ENCODE assay signal across 12 cellular contexts in the genomic region with DNA sequence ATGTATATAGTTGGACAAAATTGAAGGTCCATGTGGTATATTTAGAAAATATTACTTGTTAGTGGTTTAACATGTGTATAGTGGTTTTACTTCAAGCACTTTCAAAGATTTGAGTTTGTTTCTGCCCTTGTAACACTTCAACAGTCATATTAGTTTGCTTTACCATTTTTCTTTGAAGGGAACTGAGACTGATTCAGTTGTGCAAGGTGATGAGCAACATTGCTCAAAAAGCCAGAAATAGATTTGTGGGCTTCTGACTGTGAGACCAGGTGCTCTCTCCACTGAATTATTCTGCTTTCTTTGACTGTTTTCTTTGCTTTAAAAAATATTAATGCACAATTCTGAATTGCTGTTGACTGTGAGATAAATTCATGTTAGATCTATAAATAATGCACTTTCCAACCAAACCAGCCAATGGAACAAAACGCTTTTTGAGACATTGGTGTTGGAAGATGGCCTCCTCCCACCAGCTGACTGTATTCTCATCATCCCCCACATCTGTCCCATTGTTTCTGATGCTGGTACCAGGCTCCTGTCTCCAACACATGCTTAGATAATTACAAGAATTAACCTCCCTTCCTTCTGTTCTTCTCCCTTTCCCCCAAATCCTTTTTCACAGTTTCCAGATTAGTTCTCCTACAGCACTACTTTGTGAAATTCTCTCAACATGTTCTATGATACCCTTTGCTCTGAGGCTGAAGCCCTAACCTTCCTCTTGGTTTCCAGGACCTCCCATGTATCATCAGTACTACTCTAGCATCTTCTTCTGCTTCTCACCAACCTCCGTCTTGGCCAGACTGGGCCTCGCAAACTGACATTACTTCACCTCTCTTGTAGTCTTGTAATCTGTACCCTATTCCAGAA. TPM values are rescaled to one million over a fixed set of nuclear protein-coding genes. Genes with fewer than 3 reads are reported as not detected.
DNase-seq lines count a peak whose midpoint lies in the region; ATAC-seq and TF ChIP-seq lines count a peak whose summit lies in the region.
"Had no signal": no experiment of that assay in that cellular context is flagged by ENCODE, and none has a peak within 500 bp of the region (broad histone marks: within the 10 kb centered on the region; RNA-seq: fewer than 3 reads in every experiment).

No MANE protein-coding gene starts in this region.

- no peaks in the 10 kb centered on the region for H3K9me3 ChIP-seq in colonic mucosa
- H3K9me3 ChIP-seq: upper lobe of right lung had no signal

- peak; percentile 47 for DNase-seq in naive B cell
- no peak for DNase-seq in lower leg skin (ENCODE audit: low spot score in 2 of 2)
- DNase-seq in stimulated activated CD4-positive, alpha-beta T cell treated with anti-CD3 and anti-CD28 coated beads, Interleukin-4, amount 100 ng/mL, for 1 hour = no peak
- no peak for DNase-seq in NK-92 treated with Interleukin-12 subunit alpha and Interleukin-12 subunit beta, amount 100 ng/mL, for 24 hours (lab: John Stamatoyannopoulos, UW)
- no peak for DNase-seq in colonic mucosa
- DNase-seq: activated naive CD4-positive, alpha-beta T cell treated with anti-CD3 and anti-CD28 coated beads, Interleukin-2, amount 50 U/mL, for 16 hours; OCI-M1; retina; upper lobe of right lung had no signal

- H3K27ac Mint-ChIP-seq in naive B cell = peak overlapping the region; percentile 86 to 97 (median 94)

- intact Hi-C loops in lower leg skin (cut with DNase I; ENCODE audit: low total_unique reads) (no loop called here), colonic mucosa (cut with DNase I) (no loop called here)

- TF ChIP-seq POLR2A in lower leg skin (IDR thresholded peaks at IDR 0.05) = no peak

- TF ChIP-seq CTCF in lower leg skin (IDR thresholded peaks at IDR 0.05) = no peak
- TF ChIP-seq CTCF in colonic mucosa (IDR thresholded peaks at IDR 0.05) = no peak

- H3K9ac ChIP-seq in colonic mucosa (ENCODE audit: low read depth in 2 of 2, low read length in 2 of 2) = no peak overlapping the region

- no peak overlapping the region for H3K27ac ChIP-seq in colonic mucosa
- H3K27ac ChIP-seq: upper lobe of right lung had no signal

- H3K27me3 ChIP-seq in colonic mucosa = no peaks in the 10 kb centered on the region
- H3K27me3 ChIP-seq: upper lobe of right lung had no signal

- peaks cover 58 to 68% (median 58%) of the 10 kb centered on the region in 3 donors for H3K4me1 Mint-ChIP-seq in naive B cell

- H3K27me3 Mint-ChIP-seq in naive B cell = no peaks in the 10 kb centered on the region

- no peaks in the 10 kb centered on the region for H3K36me3 ChIP-seq in colonic mucosa
- H3K36me3 ChIP-seq: upper lobe of right lung had no signal

- no peaks in the 10 kb centered on the region for H3K4me1 ChIP-seq in colonic mucosa

- peak overlapping the region; percentile 50 to 86 (median 75) for H3K4me3 Mint-ChIP-seq in naive B cell

- 89 to 93% methylated on average over 3 of the region's 3 CpGs for WGBS in lower leg skin, 2 donors

- peaks cover 0 to 13% of the 10 kb centered on the region in 2 donors for H3K36me3 Mint-ChIP-seq in naive B cell

- ATAC-seq in GM18861 (IDR thresholded peaks at IDR 0.05; ENCODE audit: unreplicated experiment) (peak; percentile 91), GM21723 (IDR thresholded peaks at IDR 0.05; ENCODE audit: unreplicated experiment) (peak; percentile 95), HG03565 (IDR thresholded peaks at IDR 0.05; ENCODE audit: unreplicated experiment) (peak; percentile 91), naive B cell (ENCODE audit: low read depth in 2 of 2) (peak; percentile 90 to 93)
- ATAC-seq: upper lobe of right lung had no signal

- no peaks in the 10 kb centered on the region for H3K9me3 Mint-ChIP-seq in naive B cell

- H3K4me3 ChIP-seq in lower leg skin (ENCODE audit: low read depth, poor library complexity, severe bottlenecking) (no peak overlapping the region), colonic mucosa (no peak overlapping the region)
- H3K4me3 ChIP-seq: upper lobe of right lung had no signal

RNA-seq across cellular contexts. Expression of gene PLCL2, which starts 27.9 kb away (rescaled TPM):
- 10 to 100 TPM; 65.7 to 92.7 (median 69.1) TPM for polyA plus RNA-seq in naive B cell (ENCODE audit: low read depth in 6 of 6)
- total RNA-seq in lower leg skin (1 to 10 TPM; 1.4 to 4.5 (median 3.9) TPM), colonic mucosa (10 to 100 TPM; 12.3 to 15.0 TPM)
